Comparison of ENCODE assay signal across 24 cellular contexts in genomic region chr3:151818361-151818760, GRCh38. TPM values are rescaled to one million over a fixed set of nuclear protein-coding genes. Genes with fewer than 3 reads are reported as not detected.
"Had no signal": no experiment of that assay in that cellular context is flagged by ENCODE, and none has a peak within 500 bp of the region (broad histone marks: within the 10 kb centered on the region; RNA-seq: fewer than 3 reads in every experiment).

No MANE protein-coding gene starts in this region.

- H3K27ac Mint-ChIP-seq: activated CD4-positive, alpha-beta T cell treated with anti-CD3 and anti-CD28 coated beads, Interleukin-2, amount 10 ng/mL, durations not matched to agents 7 days and 5 days; activated CD8-positive, alpha-beta T cell treated with anti-CD3 and anti-CD28 coated beads, Interleukin-2, amount 10 ng/mL, durations not matched to agents 7 days and 5 days; activated naive CD4-positive, alpha-beta T cell treated with anti-CD3 and anti-CD28 coated beads, Interleukin-2, amount 50 U/mL, for 72 hours had no signal

- H3K9me3 Mint-ChIP-seq: activated CD4-positive, alpha-beta T cell treated with anti-CD3 and anti-CD28 coated beads, Interleukin-2, amount 10 ng/mL, durations not matched to agents 7 days and 5 days; activated naive CD4-positive, alpha-beta T cell treated with anti-CD3 and anti-CD28 coated beads, Interleukin-2, amount 50 U/mL, for 72 hours; central memory CD8-positive, alpha-beta T cell; naive B cell; neural crest cell had no signal

- H3K27me3 ChIP-seq: brain microvascular endothelial cell, heart left ventricle, upper lobe of left lung had no signal

- H3K27me3 Mint-ChIP-seq: naive B cell had no signal

- H3K36me3 ChIP-seq: heart left ventricle, lower lobe of right lung, thoracic aorta, upper lobe of left lung, WERI-Rb-1 had no signal

- H3K36me3 Mint-ChIP-seq: activated naive CD4-positive, alpha-beta T cell treated with anti-CD3 and anti-CD28 coated beads, Interleukin-2, amount 50 U/mL, for 72 hours; naive B cell had no signal

- ATAC-seq: activated CD8-positive, alpha-beta T cell treated with anti-CD3 and anti-CD28 coated beads, Interleukin-2, amount 10 ng/mL, durations not matched to agents 7 days and 5 days; activated naive CD4-positive, alpha-beta T cell treated with anti-CD3 and anti-CD28 coated beads, Interleukin-2, amount 50 U/mL, for 72 hours; heart left ventricle; left colon; lower lobe of right lung had no signal

- H3K9me3 ChIP-seq: heart left ventricle, lower lobe of right lung, thoracic aorta, upper lobe of left lung had no signal

- H3K4me1 Mint-ChIP-seq: activated CD4-positive, alpha-beta T cell treated with anti-CD3 and anti-CD28 coated beads, Interleukin-2, amount 10 ng/mL, durations not matched to agents 7 days and 5 days; central memory CD8-positive, alpha-beta T cell; naive B cell; neural crest cell had no signal

- H3K4me1 ChIP-seq: heart left ventricle had no signal

- H3K27ac ChIP-seq: brain microvascular endothelial cell, heart left ventricle, lower lobe of right lung, thoracic aorta, upper lobe of left lung, WERI-Rb-1 had no signal

- DNase-seq: activated CD4-positive, alpha-beta T cell treated with anti-CD3 and anti-CD28 coated beads, Interleukin-2, amount 10 ng/mL, durations not matched to agents 7 days and 5 days; activated CD4-positive, CD25-positive, alpha-beta regulatory T cell treated with anti-CD3 and anti-CD28 coated beads, Interleukin-2, amount 50 U/mL, for 72 hours; activated CD8-positive, alpha-beta T cell treated with anti-CD3 and anti-CD28 coated beads, Interleukin-2, amount 10 ng/mL, durations not matched to agents 7 days and 5 days; aorta; brain microvascular endothelial cell; effector memory CD4-positive, alpha-beta T cell; heart left ventricle; left colon; lower lobe of right lung; mesendoderm; naive B cell; occipital lobe; stimulated activated CD4-positive, alpha-beta T cell treated with anti-CD3 and anti-CD28 coated beads, Interleukin-2, amount 100 ng/mL, for 48 hours; stimulated activated naive CD4-positive, alpha-beta T cell; T-helper 1 cell; upper lobe of left lung; WERI-Rb-1 had no signal

- H3K4me3 ChIP-seq: heart left ventricle, lower lobe of right lung, thoracic aorta, upper lobe of left lung had no signal

- H3K4me3 Mint-ChIP-seq: activated CD4-positive, alpha-beta T cell treated with anti-CD3 and anti-CD28 coated beads, Interleukin-2, amount 10 ng/mL, durations not matched to agents 7 days and 5 days; activated CD8-positive, alpha-beta T cell treated with anti-CD3 and anti-CD28 coated beads, Interleukin-2, amount 10 ng/mL, durations not matched to agents 7 days and 5 days; central memory CD8-positive, alpha-beta T cell; naive B cell; neural crest cell had no signal

RNA-seq across cellular contexts. Expression of gene AADAC, which starts 4.4 kb away (rescaled TPM):
- total RNA-seq: activated CD4-positive, alpha-beta T cell treated with anti-CD3 and anti-CD28 coated beads, Interleukin-2, amount 10 ng/mL, durations not matched to agents 7 days and 5 days; activated CD8-positive, alpha-beta T cell treated with anti-CD3 and anti-CD28 coated beads, Interleukin-2, amount 10 ng/mL, durations not matched to agents 7 days and 5 days; activated naive CD4-positive, alpha-beta T cell treated with anti-CD3 and anti-CD28 coated beads, Interleukin-2, amount 50 U/mL, for 72 hours; aorta; fibroblast of villous mesenchyme; left colon; neural crest cell; occipital lobe; renal cortical epithelial cell; thoracic aorta had no signal
- polyA plus RNA-seq: heart left ventricle had no signal

RNA-seq across cellular contexts. Expression of gene SUCNR1, which starts 55.1 kb away (rescaled TPM):
- total RNA-seq: activated CD4-positive, alpha-beta T cell treated with anti-CD3 and anti-CD28 coated beads, Interleukin-2, amount 10 ng/mL, durations not matched to agents 7 days and 5 days; activated CD8-positive, alpha-beta T cell treated with anti-CD3 and anti-CD28 coated beads, Interleukin-2, amount 10 ng/mL, durations not matched to agents 7 days and 5 days; activated naive CD4-positive, alpha-beta T cell treated with anti-CD3 and anti-CD28 coated beads, Interleukin-2, amount 50 U/mL, for 72 hours; dermis microvascular lymphatic vessel endothelial cell; neural crest cell had no signal
